1 cellular context compared by ENCODE assay signal in genomic region chr12:6778571-6779550, GRCh38.
TF ChIP-seq lines count a peak whose summit lies in the region.

No MANE protein-coding gene starts in this region.

TF ChIP-seq in HepG2, 621 proteins besides CTCF, POLR2A, EP300 and RAD21 (continued from another document and continues in another):
- TF ChIP-seq ZNF407 (CRISPR knock-in tag; IDR thresholded peaks at IDR 0.05; ENCODE audit: not compliant biosample characterization) (no peak), MED1 (CRISPR knock-in tag; IDR thresholded peaks at IDR 0.05) (peak; percentile 68), ERF (CRISPR knock-in tag; IDR thresholded peaks at IDR 0.05) (peak; percentile 79; the same call in 1 of the 2 replicates), ZNF710 (CRISPR knock-in tag; IDR thresholded peaks at IDR 0.05; ENCODE audit: borderline replicate concordance) (peak; percentile 74; the same call in 1 of the 2 replicates), SRSF1 (optimal IDR thresholded peaks at IDR 0.05; ENCODE audit: low read depth, low read length) (no peak), PATZ1 (CRISPR knock-in tag; IDR thresholded peaks at IDR 0.05) (peak; percentile 88), ZBED4 (CRISPR knock-in tag; IDR thresholded peaks at IDR 0.05; ENCODE audit: borderline replicate concordance) (no peak), ZNF616 (CRISPR knock-in tag; IDR thresholded peaks at IDR 0.05; ENCODE audit: low read depth) (peak; percentile 86), E2F2 (CRISPR knock-in tag; IDR thresholded peaks at IDR 0.05; ENCODE audit: borderline replicate concordance) (no peak), MYPOP (CRISPR knock-in tag; IDR thresholded peaks at IDR 0.05) (0 out of 2 replicates have a peak, but pooled peaks have one; percentile 40), ZNF136 (CRISPR knock-in tag; IDR thresholded peaks at IDR 0.05; ENCODE audit: low read depth) (no peak), ATF7 (IDR thresholded peaks at IDR 0.05) (no peak), ATF7 (CRISPR knock-in tag; IDR thresholded peaks at IDR 0.05) (no peak), HDAC6 (IDR thresholded peaks at IDR 0.05; ENCODE audit: low read depth, low read length) (no peak), CC2D1A (CRISPR knock-in tag; IDR thresholded peaks at IDR 0.05) (0 out of 2 replicates have a peak, but pooled peaks have one; percentile 69), RERE (CRISPR knock-in tag; IDR thresholded peaks at IDR 0.05; ENCODE audit: low read depth) (no peak), MXD3 (CRISPR knock-in tag; IDR thresholded peaks at IDR 0.05) (peak; percentile 68; the same call in 1 of the 2 replicates), ZNF335 (CRISPR knock-in tag; IDR thresholded peaks at IDR 0.05) (no peak), ZNF10 (CRISPR knock-in tag; IDR thresholded peaks at IDR 0.05; ENCODE audit: borderline replicate concordance, low read depth) (no peak), ZC3H13 (CRISPR knock-in tag; IDR thresholded peaks at IDR 0.05) (peak; percentile 43; the same call in 1 of the 2 replicates), REPIN1 (CRISPR knock-in tag; IDR thresholded peaks at IDR 0.05; ENCODE audit: borderline replicate concordance, low read depth) (peak; percentile 80), HCFC1 (IDR thresholded peaks at IDR 0.05; ENCODE audit: low read depth, low read length) (no peak), SIN3B (IDR thresholded peaks at IDR 0.05; ENCODE audit: low read length) (no peak), ZNF331 (CRISPR knock-in tag; IDR thresholded peaks at IDR 0.05) (peak; percentile 53), GATA4 (IDR thresholded peaks at IDR 0.05; ENCODE audit: borderline replicate concordance, low read depth) (no peak), GTF3A (CRISPR knock-in tag; conservative IDR thresholded peaks at IDR 0.05) (no peak), CENPBD1 (CRISPR knock-in tag; IDR thresholded peaks at IDR 0.05; ENCODE audit: borderline replicate concordance, low read depth) (no peak), ZNF121 (CRISPR knock-in tag; IDR thresholded peaks at IDR 0.05) (no peak), FOXO1 (CRISPR knock-in tag; IDR thresholded peaks at IDR 0.05) (peak; percentile 58), RNF2 (conservative IDR thresholded peaks at IDR 0.05; ENCODE audit: low read depth) (0 out of 2 replicates have a peak, but pooled peaks have one; percentile 25)
